8 cellular contexts compared by ENCODE assay signal in genomic region chr11:46348566-46348981, GRCh38. TPM values are rescaled to one million over a fixed set of nuclear protein-coding genes. Genes with fewer than 3 reads are reported as not detected.
DNase-seq lines count a peak whose midpoint lies in the region; ATAC-seq and TF ChIP-seq lines count a peak whose summit lies in the region.

No MANE protein-coding gene starts in this region.

- peaks cover 5% of the 10 kb centered on the region for H3K36me3 ChIP-seq in CD4-positive, alpha-beta memory T cell (ENCODE audit: insufficient read depth, low read length)
- H3K36me3 ChIP-seq in RWPE2 (ENCODE audit: low read depth) (no peaks in the 10 kb centered on the region), neuron (ENCODE audit: insufficient read depth, low read length) (no peaks in the 10 kb centered on the region)

- H3K27me3 ChIP-seq in CD4-positive, alpha-beta memory T cell (ENCODE audit: insufficient read depth, low read length) = no peaks in the 10 kb centered on the region
- H3K27me3 ChIP-seq in RWPE2 (ENCODE audit: insufficient read depth, poor library complexity, severe bottlenecking) = no peaks in the 10 kb centered on the region
- no peaks in the 10 kb centered on the region for H3K27me3 ChIP-seq in neuron (ENCODE audit: insufficient read depth, low read length)

- H3K4me3 ChIP-seq in CD4-positive, alpha-beta memory T cell (ENCODE audit: low read length in 2 of 2) = peak overlapping the region; percentile 83 to 89
- H3K4me3 ChIP-seq in RWPE2 (ENCODE audit: severe bottlenecking) (peak overlapping the region; percentile 97), neuron (ENCODE audit: low read length) (peak overlapping the region; percentile 86)

- TF ChIP-seq CTCF in RWPE2 (IDR thresholded peaks at IDR 0.05; ENCODE audit: poor library complexity, severe bottlenecking) = no peak

- POLR2A ChIA-PET in CD4-positive, alpha-beta memory T cell (lab: Charles Lee; ENCODE audit: partially characterized antibody) = interaction anchor here (0.8 to 14.7 kb wide), 14 partner anchors 8 to 430 kb away, joined by 3 to 334 read pairs (median 5); partner anchors contain the start of genes ATG13, HARBI1 and MDK

- peaks cover 84% of the 10 kb centered on the region for H3K4me1 ChIP-seq in CD4-positive, alpha-beta memory T cell (ENCODE audit: insufficient read depth, low read length)
- peaks cover 7% of the 10 kb centered on the region for H3K4me1 ChIP-seq in RWPE2 (ENCODE audit: insufficient read depth, poor library complexity, severe bottlenecking)
- H3K4me1 ChIP-seq in neuron (ENCODE audit: insufficient read depth, low read length) = peaks cover 9% of the 10 kb centered on the region

- no peak for ATAC-seq in RWPE2 (ENCODE audit: low read depth)
- ATAC-seq in effector memory CD8-positive, alpha-beta T cell (replicated peaks) = no peak
- no peak for ATAC-seq in HG02571 (IDR thresholded peaks at IDR 0.05; ENCODE audit: unreplicated experiment)

- peak overlapping the region; percentile 89 to 97 (median 93) for H3K27ac Mint-ChIP-seq in CD4-positive, alpha-beta memory T cell
- peak overlapping the region; percentile 89 to 91 for H3K27ac Mint-ChIP-seq in effector memory CD8-positive, alpha-beta T cell

- no peak overlapping the region for H2AFZ ChIP-seq in neuron (ENCODE audit: low read depth, low read length)

- intact Hi-C loops in CD4-positive, alpha-beta memory T cell (cut with micrococcal nuclease) = loop anchor here (2.0 to 5.0 kb wide), 2 partner anchors 34 to 228 kb away; partner anchors contain the start of genes MDK and PHF21A

- peak in 1 of 5 donors; percentile 49 for DNase-seq in CD4-positive, alpha-beta memory T cell
- DNase-seq in RWPE2 (ENCODE audit: low spot score) (peak; percentile 54), HuH-7.5 (ENCODE audit: low spot score) (no peak), medulla oblongata (ENCODE audit: extremely low spot score) (no peak), KG1 (lab: John Stamatoyannopoulos, UW) (no peak)
- DNase-seq in effector memory CD8-positive, alpha-beta T cell = no peak

- H3K36me3 Mint-ChIP-seq in CD4-positive, alpha-beta memory T cell = peaks cover 6 to 32% of the 10 kb centered on the region in 2 donors
- H3K36me3 Mint-ChIP-seq in effector memory CD8-positive, alpha-beta T cell (ENCODE audit: insufficient read depth) = peaks cover 47% of the 10 kb centered on the region

- peaks cover 0 to 2% (median 0%) of the 10 kb centered on the region in 8 donors for H3K9me3 Mint-ChIP-seq in CD4-positive, alpha-beta memory T cell
- no peaks in the 10 kb centered on the region for H3K9me3 Mint-ChIP-seq in effector memory CD8-positive, alpha-beta T cell

- H3K4me1 Mint-ChIP-seq in CD4-positive, alpha-beta memory T cell = peaks cover 50 to 94% (median 76%) of the 10 kb centered on the region in 4 donors
- H3K4me1 Mint-ChIP-seq in effector memory CD8-positive, alpha-beta T cell (ENCODE audit: low read depth in 2 of 2) = peaks cover 67% of the 10 kb centered on the region in 2 donors

- H3K27ac ChIP-seq in CD4-positive, alpha-beta memory T cell (ENCODE audit: low read depth, low read length) = peak overlapping the region; percentile 83
- no peak overlapping the region for H3K27ac ChIP-seq in RWPE2 (ENCODE audit: poor library complexity, severe bottlenecking)

- H3K4me3 Mint-ChIP-seq in CD4-positive, alpha-beta memory T cell = peak overlapping the region; percentile 91 to 99 (median 94)
- H3K4me3 Mint-ChIP-seq in effector memory CD8-positive, alpha-beta T cell = peak overlapping the region; percentile 97 to 98

- peaks cover 0 to 2% of the 10 kb centered on the region in 2 donors for H3K27me3 Mint-ChIP-seq in CD4-positive, alpha-beta memory T cell
- H3K27me3 Mint-ChIP-seq in effector memory CD8-positive, alpha-beta T cell = peaks cover 0 to 7% of the 10 kb centered on the region in 2 donors

- no peaks in the 10 kb centered on the region for H3K9me3 ChIP-seq in CD4-positive, alpha-beta memory T cell (ENCODE audit: control insufficient read depth in 1 of 2, low read length in 2 of 2)
- H3K9me3 ChIP-seq in RWPE2 (ENCODE audit: severe bottlenecking) (no peaks in the 10 kb centered on the region), neuron (ENCODE audit: low read length) (no peaks in the 10 kb centered on the region)

- CTCF ChIA-PET in CD4-positive, alpha-beta memory T cell (lab: Charles Lee; ENCODE audit: partially characterized antibody) = interaction anchor here (0.5 to 17.9 kb wide), 14 partner anchors 8 to 431 kb away, joined by 3 to 469 read pairs (median 5); partner anchors contain the start of gene PEX16

RNA-seq across cellular contexts. Expression of gene DGKZ, which starts 1.3 kb away (rescaled TPM):
- total RNA-seq in CD4-positive, alpha-beta memory T cell = 100 to 1,000 TPM; 230 to 235 TPM
- 10 to 100 TPM; 34.8 to 78.9 TPM for polyA plus RNA-seq in CD4-positive, alpha-beta memory T cell

RNA-seq across cellular contexts. Expression of gene MDK, which starts 32.9 kb away (rescaled TPM):
- total RNA-seq in CD4-positive, alpha-beta memory T cell = 1 to 10 TPM; 4.7 to 5.6 TPM
- not detected for polyA plus RNA-seq in CD4-positive, alpha-beta memory T cell

RNA-seq across cellular contexts. Expression of gene CHRM4, which starts 43.0 kb away (rescaled TPM):
- total RNA-seq in CD4-positive, alpha-beta memory T cell = not detected
- under 1 TPM; 0.12 to 0.16 TPM for polyA plus RNA-seq in CD4-positive, alpha-beta memory T cell
